Comparison of ENCODE assay signal across 20 cellular contexts in genomic region chrX:26597981-26598380, GRCh38.
"Had no signal": no experiment of that assay in that cellular context is flagged by ENCODE, and none has a peak within 500 bp of the region (broad histone marks: within the 10 kb centered on the region; RNA-seq: fewer than 3 reads in every experiment).

No MANE protein-coding gene starts in this region.

- DNase-seq: activated CD4-positive, alpha-beta memory T cell treated with anti-CD3 and anti-CD28 coated beads for 36 hours; activated CD4-positive, alpha-beta T cell treated with anti-CD3 and anti-CD28 coated beads for 36 hours; activated naive CD8-positive, alpha-beta T cell treated with anti-CD3 and anti-CD28 coated beads for 36 hours; activated T-cell treated with anti-CD3 and anti-CD28 coated beads for 4 hours; amygdala; central memory CD4-positive, alpha-beta T cell; left cardiac atrium; mesendoderm; naive thymus-derived CD8-positive, alpha-beta T cell; ovary; stimulated activated CD4-positive, alpha-beta T cell treated with anti-CD3 and anti-CD28 coated beads, Interleukin-4, amount 100 ng/mL, for 1 hour; stimulated activated naive CD8-positive, alpha-beta T cell treated with anti-CD3 and anti-CD28 coated beads, Interleukin-15, amount 100 ng/mL, for 72 hours had no signal

- H3K4me3 Mint-ChIP-seq: activated CD4-positive, alpha-beta memory T cell treated with anti-CD3 and anti-CD28 coated beads for 36 hours; activated CD4-positive, alpha-beta T cell treated with anti-CD3 and anti-CD28 coated beads for 36 hours; activated naive CD8-positive, alpha-beta T cell treated with anti-CD3 and anti-CD28 coated beads for 36 hours; brain; naive thymus-derived CD8-positive, alpha-beta T cell; stimulated activated naive CD8-positive, alpha-beta T cell treated with anti-CD3 and anti-CD28 coated beads, Interleukin-15, amount 100 ng/mL, for 72 hours; T-helper 2 cell treated with Interferon-gamma antibody and Interleukin-4, amounts not matched to agents 5 μg/mL and 100 μg/mL, for 36 hours had no signal

- ATAC-seq: activated CD4-positive, alpha-beta T cell treated with anti-CD3 and anti-CD28 coated beads for 36 hours; esophagus mucosa; left cardiac atrium; naive thymus-derived CD8-positive, alpha-beta T cell; sciatic nerve; stimulated activated naive CD8-positive, alpha-beta T cell treated with anti-CD3 and anti-CD28 coated beads, Interleukin-15, amount 100 ng/mL, for 72 hours had no signal

- H3K36me3 ChIP-seq: ovary, suprapubic skin, vagina had no signal

- H3K27ac Mint-ChIP-seq: activated CD4-positive, alpha-beta memory T cell treated with anti-CD3 and anti-CD28 coated beads for 36 hours; activated CD4-positive, alpha-beta T cell treated with anti-CD3 and anti-CD28 coated beads for 36 hours; activated naive CD8-positive, alpha-beta T cell treated with anti-CD3 and anti-CD28 coated beads for 36 hours; brain; naive thymus-derived CD8-positive, alpha-beta T cell; stimulated activated naive CD8-positive, alpha-beta T cell treated with anti-CD3 and anti-CD28 coated beads, Interleukin-15, amount 100 ng/mL, for 72 hours; T-helper 2 cell treated with Interferon-gamma antibody and Interleukin-4, amounts not matched to agents 5 μg/mL and 100 μg/mL, for 36 hours had no signal

- H3K9me3 Mint-ChIP-seq: activated CD4-positive, alpha-beta memory T cell treated with anti-CD3 and anti-CD28 coated beads for 36 hours had no signal

- H3K36me3 Mint-ChIP-seq: activated CD4-positive, alpha-beta memory T cell treated with anti-CD3 and anti-CD28 coated beads for 36 hours; activated naive CD8-positive, alpha-beta T cell treated with anti-CD3 and anti-CD28 coated beads for 36 hours; brain; naive thymus-derived CD8-positive, alpha-beta T cell had no signal

- H3K4me1 Mint-ChIP-seq: activated CD4-positive, alpha-beta T cell treated with anti-CD3 and anti-CD28 coated beads for 36 hours; activated naive CD8-positive, alpha-beta T cell treated with anti-CD3 and anti-CD28 coated beads for 36 hours; brain; naive thymus-derived CD8-positive, alpha-beta T cell; stimulated activated naive CD8-positive, alpha-beta T cell treated with anti-CD3 and anti-CD28 coated beads, Interleukin-15, amount 100 ng/mL, for 72 hours had no signal

- H3K27me3 Mint-ChIP-seq: activated CD4-positive, alpha-beta memory T cell treated with anti-CD3 and anti-CD28 coated beads for 36 hours; activated CD4-positive, alpha-beta T cell treated with anti-CD3 and anti-CD28 coated beads for 36 hours; activated naive CD8-positive, alpha-beta T cell treated with anti-CD3 and anti-CD28 coated beads for 36 hours; brain; naive thymus-derived CD8-positive, alpha-beta T cell; stimulated activated naive CD8-positive, alpha-beta T cell treated with anti-CD3 and anti-CD28 coated beads, Interleukin-15, amount 100 ng/mL, for 72 hours had no signal

- H3K9me3 ChIP-seq: ovary, suprapubic skin, vagina had no signal

- H3K4me2 ChIP-seq: smooth muscle cell had no signal

- H3K27me3 ChIP-seq: ovary, suprapubic skin, vagina had no signal

- H3K27ac ChIP-seq: coronary artery, ovary, suprapubic skin, vagina had no signal

- H3K4me1 ChIP-seq: suprapubic skin, vagina had no signal

- H3K4me3 ChIP-seq: coronary artery, ovary, smooth muscle cell, suprapubic skin, vagina had no signal
